ENCODE assay signal across 20 cellular contexts in genomic region chr5:102798103-102798502, GRCh38. TPM values are rescaled to one million over a fixed set of nuclear protein-coding genes. Genes with fewer than 3 reads are reported as not detected.
DNase-seq lines count a peak whose midpoint lies in the region; ATAC-seq and TF ChIP-seq lines count a peak whose summit lies in the region.
"Had no signal": no experiment of that assay in that cellular context is flagged by ENCODE, and none has a peak within 500 bp of the region (broad histone marks: within the 10 kb centered on the region; RNA-seq: fewer than 3 reads in every experiment).

No MANE protein-coding gene starts in this region.

- TF ChIP-seq CTCF in right atrium auricular region (IDR thresholded peaks at IDR 0.05), result no peak

- peak overlapping the region; percentile 27 to 77 for H3K27ac ChIP-seq in right atrium auricular region
- H3K27ac ChIP-seq: SJCRH30 had no signal

- peaks cover 0 to 73% of the 10 kb centered on the region in 2 donors for H3K4me1 ChIP-seq in right atrium auricular region

- H3K4me3 Mint-ChIP-seq in activated T-helper 1 cell treated with anti-CD3 and anti-CD28 coated beads, Interleukin-12 subunit alpha, Interleukin-12 subunit beta, Interleukin-2, Interleukin-4 antibody, amounts not matched to agents 30 ng/mL and 10 ng/mL and 1 ng/mL, durations not matched to agents 14 hours and 24 hours and 36 hours, result no peak overlapping the region
- H3K4me3 Mint-ChIP-seq: B cell, GM23338, IgD-negative memory B cell had no signal

- H3K27me3 ChIP-seq in right atrium auricular region, result no peaks in the 10 kb centered on the region
- H3K27me3 ChIP-seq: SJCRH30 had no signal

- intact Hi-C loops in cardiac septum (cut with DNase I), result loop anchor here (5.0 kb wide), 1 partner anchor 69 kb away; no protein-coding TSS in a partner anchor
- intact Hi-C loops in activated T-helper 1 cell treated with anti-CD3 and anti-CD28 coated beads, Interleukin-12 subunit alpha, Interleukin-12 subunit beta, Interleukin-2, Interleukin-4 antibody, amounts not matched to agents 30 ng/mL and 10 ng/mL and 1 ng/mL, durations not matched to agents 14 hours and 24 hours and 36 hours (cut with micrococcal nuclease), result no loop called here

- no peak for ATAC-seq in esophagus mucosa
- ATAC-seq in stimulated activated naive CD8-positive, alpha-beta T cell treated with anti-CD3 and anti-CD28 coated beads, Interleukin-15, Interleukin-2, amounts not matched to agents 100 U/mL and 50 U/mL, for 24 hours, result no peak
- ATAC-seq: GM23338, HCT116 had no signal

- no peaks in the 10 kb centered on the region for H3K9me3 ChIP-seq in right atrium auricular region
- H3K9me3 ChIP-seq: SJCRH30 had no signal

- no peak overlapping the region for H3K27ac Mint-ChIP-seq in activated T-helper 1 cell treated with anti-CD3 and anti-CD28 coated beads, Interleukin-12 subunit alpha, Interleukin-12 subunit beta, Interleukin-2, Interleukin-4 antibody, amounts not matched to agents 30 ng/mL and 10 ng/mL and 1 ng/mL, durations not matched to agents 14 hours and 24 hours and 36 hours
- H3K27ac Mint-ChIP-seq: B cell, IgD-negative memory B cell had no signal

- no peaks in the 10 kb centered on the region for H3K36me3 ChIP-seq in right atrium auricular region
- H3K36me3 ChIP-seq: SJCRH30 had no signal

- H3K27me3 Mint-ChIP-seq in activated T-helper 1 cell treated with anti-CD3 and anti-CD28 coated beads, Interleukin-12 subunit alpha, Interleukin-12 subunit beta, Interleukin-2, Interleukin-4 antibody, amounts not matched to agents 30 ng/mL and 10 ng/mL and 1 ng/mL, durations not matched to agents 14 hours and 24 hours and 36 hours (ENCODE audit: insufficient read depth), result no peaks in the 10 kb centered on the region
- H3K27me3 Mint-ChIP-seq: B cell, IgD-negative memory B cell had no signal

- peaks cover 51% of the 10 kb centered on the region for H3K4me1 Mint-ChIP-seq in activated T-helper 1 cell treated with anti-CD3 and anti-CD28 coated beads, Interleukin-12 subunit alpha, Interleukin-12 subunit beta, Interleukin-2, Interleukin-4 antibody, amounts not matched to agents 30 ng/mL and 10 ng/mL and 1 ng/mL, durations not matched to agents 14 hours and 24 hours and 36 hours (ENCODE audit: low read depth)

- peak in 2 of 3 experiments; percentile 2 to 51 for DNase-seq in NCI-H1417 (lab: John Stamatoyannopoulos, UW)
- DNase-seq in NCI-H1417 treated with DMSO at 0.1 percent for 48 hours (lab: John Stamatoyannopoulos, UW), result no peak
- DNase-seq in right atrium auricular region (ENCODE audit: low spot score), result no peak
- DNase-seq in cardiac septum (ENCODE audit: low spot score), result no peak
- peak; percentile 51 for DNase-seq in SW480 (ENCODE audit: low spot score)
- no peak for DNase-seq in activated T-helper 1 cell treated with anti-CD3 and anti-CD28 coated beads, Interleukin-12 subunit alpha, Interleukin-12 subunit beta, Interleukin-2, Interleukin-4 antibody, amounts not matched to agents 30 ng/mL and 10 ng/mL and 1 ng/mL, durations not matched to agents 14 hours and 24 hours and 36 hours (ENCODE audit: low spot score)
- no peak for DNase-seq in stimulated activated naive CD8-positive, alpha-beta T cell treated with anti-CD3 and anti-CD28 coated beads, Interleukin-15, Interleukin-2, amounts not matched to agents 100 U/mL and 50 U/mL, for 24 hours
- DNase-seq: 8988T, GDM1, Karpas-422, NCI-H1048, NCI-H1694 treated with DMSO at 0.1 percent for 48 hours, NCI-H2107, NCI-H446, SJCRH30 had no signal

- H3K36me3 Mint-ChIP-seq in activated T-helper 1 cell treated with anti-CD3 and anti-CD28 coated beads, Interleukin-12 subunit alpha, Interleukin-12 subunit beta, Interleukin-2, Interleukin-4 antibody, amounts not matched to agents 30 ng/mL and 10 ng/mL and 1 ng/mL, durations not matched to agents 14 hours and 24 hours and 36 hours (ENCODE audit: low read depth), result peaks cover 6% of the 10 kb centered on the region
- H3K36me3 Mint-ChIP-seq: IgD-negative memory B cell had no signal

- H3K4me3 ChIP-seq in right atrium auricular region, result no peak overlapping the region
- H3K4me3 ChIP-seq: GM23338, SJCRH30 had no signal

- no peaks in the 10 kb centered on the region for H3K9me3 Mint-ChIP-seq in activated T-helper 1 cell treated with anti-CD3 and anti-CD28 coated beads, Interleukin-12 subunit alpha, Interleukin-12 subunit beta, Interleukin-2, Interleukin-4 antibody, amounts not matched to agents 30 ng/mL and 10 ng/mL and 1 ng/mL, durations not matched to agents 14 hours and 24 hours and 36 hours
- H3K9me3 Mint-ChIP-seq: GM23338, IgD-negative memory B cell had no signal

RNA-seq across cellular contexts. Expression of gene PAM, which starts 43.0 kb away (rescaled TPM):
- total RNA-seq in right atrium auricular region, result 1,000 to 10,000 TPM; 2,512 to 4,531 TPM
- 1,080 TPM for total RNA-seq in cardiac septum
- total RNA-seq in esophagus mucosa, result 51.3 TPM
- 74.0 and 80.7 TPM in 2 replicates for total RNA-seq in activated T-helper 1 cell treated with anti-CD3 and anti-CD28 coated beads, Interleukin-12 subunit alpha, Interleukin-12 subunit beta, Interleukin-2, Interleukin-4 antibody, amounts not matched to agents 30 ng/mL and 10 ng/mL and 1 ng/mL, durations not matched to agents 14 hours and 24 hours and 36 hours

Comparison
In these comparisons a context has a peak if more than half of its experiments do, and no peak if none do; other contexts are left out.
1. DNase-seq: peak in NCI-H1417 (2 of 3) and SW480 (single experiment); none in NCI-H1417 treated with DMSO at 0.1 percent for 48 hours (single experiment), right atrium auricular region (single experiment), cardiac septum (single experiment), activated T-helper 1 cell treated with anti-CD3 and anti-CD28 coated beads, Interleukin-12 subunit alpha, Interleukin-12 subunit beta, Interleukin-2, Interleukin-4 antibody, amounts not matched to agents 30 ng/mL and 10 ng/mL and 1 ng/mL, durations not matched to agents 14 hours and 24 hours and 36 hours (single experiment) and stimulated activated naive CD8-positive, alpha-beta T cell treated with anti-CD3 and anti-CD28 coated beads, Interleukin-15, Interleukin-2, amounts not matched to agents 100 U/mL and 50 U/mL, for 24 hours (single experiment).
2. RNA of gene PAM, which starts 43.0 kb away (total RNA-seq): 2,512 to 4,531 TPM in right atrium auricular region and 1,080 TPM in cardiac septum (single experiment); 74.0 to 80.7 TPM in activated T-helper 1 cell treated with anti-CD3 and anti-CD28 coated beads, Interleukin-12 subunit alpha, Interleukin-12 subunit beta, Interleukin-2, Interleukin-4 antibody, amounts not matched to agents 30 ng/mL and 10 ng/mL and 1 ng/mL, durations not matched to agents 14 hours and 24 hours and 36 hours and 51.3 TPM in esophagus mucosa (single experiment); every median in the first group is over 10 times any median in the second.